Comparison of ENCODE assay signal across 19 cellular contexts in the genomic region with DNA sequence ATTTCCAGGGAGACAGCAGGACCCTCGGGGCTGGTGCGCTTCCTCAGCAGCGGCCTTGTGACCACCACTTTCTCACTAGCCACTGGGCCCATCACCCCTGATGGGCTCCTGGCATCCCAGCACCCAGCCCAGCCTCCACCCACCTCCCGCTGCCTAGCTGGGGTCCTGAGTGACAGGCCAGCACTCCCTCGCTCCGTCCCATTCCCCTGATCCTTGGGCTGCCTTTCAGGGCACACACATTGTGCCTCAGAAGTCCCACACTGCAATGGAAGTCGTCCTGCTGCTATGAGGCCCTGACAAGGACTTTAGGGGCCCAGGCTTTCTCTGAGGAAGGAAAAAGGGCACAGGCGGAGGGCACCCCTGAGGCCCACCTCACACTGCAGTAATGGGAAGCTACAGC. TPM values are rescaled to one million over a fixed set of nuclear protein-coding genes. Genes with fewer than 3 reads are reported as not detected.
DNase-seq lines count a peak whose midpoint lies in the region; ATAC-seq and TF ChIP-seq lines count a peak whose summit lies in the region.
"Had no signal": no experiment of that assay in that cellular context is flagged by ENCODE, and none has a peak within 500 bp of the region (broad histone marks: within the 10 kb centered on the region; RNA-seq: fewer than 3 reads in every experiment).

No MANE protein-coding gene starts in this region.

- no peak overlapping the region for H3K4ac ChIP-seq in neuronal stem cell (ENCODE audit: low read length)

- no peaks in the 10 kb centered on the region for H3K36me3 ChIP-seq in heart right ventricle
- no peaks in the 10 kb centered on the region for H3K36me3 ChIP-seq in right atrium auricular region
- no peaks in the 10 kb centered on the region for H3K36me3 ChIP-seq in neuronal stem cell (replicated peaks in 1 of 2; ENCODE audit: control insufficient read depth in 2 of 2, insufficient read depth in 2 of 2, low read length in 2 of 2)

- no peak overlapping the region for H3K18ac ChIP-seq in neuronal stem cell (ENCODE audit: low read length)

- peaks cover 0 to 60% (median 31%) of the 10 kb centered on the region in 9 donors for H3K4me1 ChIP-seq in heart right ventricle
- peaks cover 0 to 42% of the 10 kb centered on the region in 2 donors for H3K4me1 ChIP-seq in right atrium auricular region
- H3K4me1 ChIP-seq in neuronal stem cell (ENCODE audit: control insufficient read depth in 2 of 2, insufficient read depth in 1 of 2, low read depth in 1 of 2, low read length in 2 of 2) = peaks cover 0 to 11% of the 10 kb centered on the region in 2 donors
- H3K4me1 ChIP-seq: Caco-2 had no signal

- H3K27ac Mint-ChIP-seq in CD14-positive monocyte = no peak overlapping the region

- DNase-seq in heart right ventricle (no peak), left cardiac atrium (no peak), right atrium auricular region (ENCODE audit: low spot score) (no peak), neuronal stem cell (ENCODE audit: low spot score) (no peak), pons (ENCODE audit: low spot score) (no peak), CD14-positive monocyte (ENCODE audit: low spot score) (no peak)
- DNase-seq: ACHN; AML-193; Caco-2; CD4-positive, CD25-positive, alpha-beta regulatory T cell; EL; NCI-H1436 treated with DMSO at 0.1 percent for 48 hours; NCI-H2029 treated with DMSO at 0.1 percent for 48 hours; NCI-H510A; NCI-H774; PC-3 had no signal

- H2AK5ac ChIP-seq in neuronal stem cell (ENCODE audit: low read depth, low read length) = no peak overlapping the region

- TF ChIP-seq CTCF in heart right ventricle (IDR thresholded peaks at IDR 0.05) (no peak), right atrium auricular region (IDR thresholded peaks at IDR 0.05) (no peak), CD14-positive monocyte (IDR thresholded peaks at IDR 0.05) (no peak)

- no peak overlapping the region for H3K4me2 ChIP-seq in neuronal stem cell (ENCODE audit: insufficient read depth, low read length, poor library complexity, severe bottlenecking)
- H3K4me2 ChIP-seq: KMS-11 had no signal

- no peak overlapping the region for H4K91ac ChIP-seq in neuronal stem cell (ENCODE audit: low read depth, low read length, poor library complexity)

- no peak overlapping the region for H4K8ac ChIP-seq in neuronal stem cell (ENCODE audit: low read depth, low read length)

- ATAC-seq in heart right ventricle (peak in 4 of 8 donors; percentile 3 to 18 (median 7)), left cardiac atrium (no peak), GM18868 (IDR thresholded peaks at IDR 0.05; ENCODE audit: unreplicated experiment) (no peak)
- ATAC-seq: HepG2, PC-3 had no signal

- peak overlapping the region; percentile 2 for H2BK15ac ChIP-seq in neuronal stem cell (ENCODE audit: low read length)

- peak overlapping the region; percentile 30 for H3K9ac ChIP-seq in neuronal stem cell (ENCODE audit: low read depth, low read length, poor library complexity)
- H3K9ac ChIP-seq: KMS-11 had no signal

- H3K36me3 Mint-ChIP-seq in CD14-positive monocyte = no peaks in the 10 kb centered on the region
- H3K36me3 Mint-ChIP-seq: CD4-positive, CD25-positive, alpha-beta regulatory T cell had no signal

- peaks cover 20 to 44% (median 26%) of the 10 kb centered on the region in 3 donors for H3K27me3 Mint-ChIP-seq in CD14-positive monocyte (ENCODE audit: low read depth in 3 of 3)

- H3K9me3 ChIP-seq in heart right ventricle (peaks cover 0 to 21% (median 0%) of the 10 kb centered on the region in 11 donors), right atrium auricular region (no peaks in the 10 kb centered on the region), neuronal stem cell (replicated peaks in 1 of 2; ENCODE audit: control insufficient read depth in 2 of 2, insufficient read depth in 1 of 2, low read depth in 1 of 2, low read length in 2 of 2) (peaks cover 0 to 3% of the 10 kb centered on the region in 2 donors)

- no peak overlapping the region for H2BK12ac ChIP-seq in neuronal stem cell (ENCODE audit: low read length)

- H2BK120ac ChIP-seq in neuronal stem cell (ENCODE audit: low read depth, low read length) = no peak overlapping the region

- peak overlapping the region; percentile 80 for H3K23ac ChIP-seq in neuronal stem cell (ENCODE audit: low read depth, low read length, poor library complexity)

- H3K27me3 ChIP-seq in heart right ventricle (peaks cover 0 to 41% (median 5%) of the 10 kb centered on the region in 7 donors), right atrium auricular region (no peaks in the 10 kb centered on the region), neuronal stem cell (ENCODE audit: control insufficient read depth in 3 of 3, insufficient read depth in 3 of 3, low read depth in 1 of 3, low read length in 3 of 3) (peaks cover 2 to 74% (median 19%) of the 10 kb centered on the region in 3 experiments)

- H3K4me3 ChIP-seq in heart right ventricle = no peak overlapping the region
- H3K4me3 ChIP-seq in right atrium auricular region = no peak overlapping the region
- peak overlapping the region in 1 of 2 donors; percentile 20 for H3K4me3 ChIP-seq in neuronal stem cell (ENCODE audit: low read length in 2 of 2)

- H2BK5ac ChIP-seq in neuronal stem cell (ENCODE audit: low read length) = no peak overlapping the region

- intact Hi-C loops in heart right ventricle (cut with DNase I) = loop anchor here in 1 of 10 donors (10.0 kb wide), 1 partner anchor 162 kb away; no protein-coding TSS in a partner anchor
- intact Hi-C loops in left cardiac atrium (cut with DNase I) = no loop called here
- intact Hi-C loops in CD14-positive monocyte (cut with micrococcal nuclease) = no loop called here

- no peaks in the 10 kb centered on the region for H3K79me1 ChIP-seq in neuronal stem cell (ENCODE audit: low read depth, low read length)

- H3K27ac ChIP-seq in heart right ventricle (peak overlapping the region; percentile 2 to 93 (median 82)), right atrium auricular region (peak overlapping the region; percentile 91 to 97), neuronal stem cell (replicated peaks; ENCODE audit: low read length) (no peak overlapping the region)
- H3K27ac ChIP-seq: KMS-11 had no signal

- peak overlapping the region; percentile 47 for H3K14ac ChIP-seq in neuronal stem cell (ENCODE audit: low read length)

- peaks cover 0 to 6% (median 0%) of the 10 kb centered on the region in 7 donors for H3K9me3 Mint-ChIP-seq in CD14-positive monocyte

- no peak overlapping the region for H3K4me3 Mint-ChIP-seq in CD14-positive monocyte
- H3K4me3 Mint-ChIP-seq: CD4-positive, CD25-positive, alpha-beta regulatory T cell had no signal

- H3K4me1 Mint-ChIP-seq in CD14-positive monocyte = peaks cover 8% of the 10 kb centered on the region

- H2AFZ ChIP-seq in neuronal stem cell (ENCODE audit: low read length) = peak overlapping the region; percentile 29

- 84 to 85% methylated on average over 8 of the region's 8 CpGs for WGBS in heart right ventricle, 2 donors
- no CpG with 5 or more reads among the region's 8 CpGs for WGBS in neuronal stem cell (ENCODE audit: extremely low coverage in 2 of 2, insufficient read length in 2 of 2, insufficient replicate concordance in 1 of 2), 2 donors

RNA-seq across cellular contexts. Expression of gene CAMK2B, which starts 12.4 kb away (rescaled TPM):
- total RNA-seq in heart right ventricle = 100 to 1,000 TPM in 6 of 10 donors, 10 to 100 TPM in 4; 70.6 to 152 (median 126) TPM
- 100 to 1,000 TPM in 1 of 2 donors, 10 to 100 TPM in 1; 30.8 to 107 TPM for polyA plus RNA-seq in heart right ventricle
- total RNA-seq in left cardiac atrium = 10 to 100 TPM; 75.8 to 98.7 TPM
- 10 to 100 TPM; 79.9 to 84.7 TPM for total RNA-seq in right atrium auricular region
- polyA plus RNA-seq in neuronal stem cell (2013, experiment 1 of 2) = 0.79 TPM
- polyA plus RNA-seq in neuronal stem cell (2013, experiment 2 of 2) = 0.65 TPM
- polyA plus RNA-seq in CD14-positive monocyte = not detected
- total RNA-seq: Caco-2; CD4-positive, CD25-positive, alpha-beta regulatory T cell had no signal
- polyA plus RNA-seq: CD4-positive, CD25-positive, alpha-beta regulatory T cell had no signal
